9 cellular contexts compared by ENCODE assay signal in the genomic region with DNA sequence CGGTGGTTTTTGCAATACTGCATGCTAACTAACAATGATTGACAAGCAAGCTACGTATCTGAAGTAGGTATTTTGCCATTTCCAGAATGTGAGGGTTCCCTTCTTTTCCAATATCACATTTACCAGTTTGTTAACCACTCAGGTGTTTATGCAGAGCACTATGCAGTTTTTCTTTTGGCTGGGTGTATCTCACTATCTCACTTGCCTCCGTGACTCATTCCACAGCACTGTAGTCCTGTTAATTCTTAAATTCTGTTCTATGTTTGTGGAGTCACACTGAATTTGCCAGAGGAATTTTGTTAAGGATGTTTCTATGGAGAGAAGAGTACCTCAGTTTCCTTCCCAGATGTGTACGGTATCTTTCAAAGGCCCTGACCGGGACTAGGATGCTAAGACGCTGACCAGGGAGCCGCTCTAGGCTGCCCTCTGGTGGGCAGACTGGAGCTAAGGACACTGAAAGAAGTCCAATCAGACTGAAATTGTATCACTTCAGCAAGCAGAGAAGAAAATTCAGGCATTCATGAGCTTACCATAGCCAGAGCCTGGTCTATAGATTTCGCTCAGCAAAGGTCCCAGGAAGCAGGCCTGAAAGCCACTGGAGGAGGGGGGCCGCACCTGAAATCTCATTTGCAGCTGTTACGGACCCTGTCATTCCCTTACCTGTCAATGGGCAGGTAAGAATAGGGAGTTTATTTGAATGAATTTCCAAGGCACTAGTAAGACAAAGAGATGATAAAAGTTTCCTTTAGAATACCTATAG.
DNase-seq lines count a peak whose midpoint lies in the region; ATAC-seq and TF ChIP-seq lines count a peak whose summit lies in the region.
"Had no signal": no experiment of that assay in that cellular context is flagged by ENCODE, and none has a peak within 500 bp of the region (broad histone marks: within the 10 kb centered on the region; RNA-seq: fewer than 3 reads in every experiment).

No MANE protein-coding gene starts in this region.

- H3K4me1 Mint-ChIP-seq in activated T-cell treated with anti-CD3 and anti-CD28 coated beads, Interleukin-2, amount 50 U/mL, for 72 hours (ENCODE audit: low read depth), result no peaks in the 10 kb centered on the region
- H3K4me1 Mint-ChIP-seq: naive thymus-derived CD4-positive, alpha-beta T cell had no signal

- peak; percentile 97 for TF ChIP-seq CTCF in epithelial cell of esophagus (IDR thresholded peaks at IDR 0.05; ENCODE audit: insufficient read depth, low read depth, low read length, missing control alignments)

- peaks cover 1 to 2% of the 10 kb centered on the region in 2 donors for H3K9me3 Mint-ChIP-seq in activated T-cell treated with anti-CD3 and anti-CD28 coated beads, Interleukin-2, amount 50 U/mL, for 72 hours

- no peak overlapping the region for H3K4me3 Mint-ChIP-seq in activated T-cell treated with anti-CD3 and anti-CD28 coated beads, Interleukin-2, amount 50 U/mL, for 72 hours
- H3K4me3 Mint-ChIP-seq: naive thymus-derived CD4-positive, alpha-beta T cell had no signal

- peak in 1 of 2 donors; percentile 46 for ATAC-seq in activated T-cell treated with anti-CD3 and anti-CD28 coated beads, Interleukin-2, amount 50 U/mL, for 72 hours (replicated peaks in 1 of 2)
- peak; percentile 95 for ATAC-seq in GM21737 (IDR thresholded peaks at IDR 0.05; ENCODE audit: unreplicated experiment)
- ATAC-seq: naive thymus-derived CD4-positive, alpha-beta T cell had no signal

- peak; percentile 28 to 42 for DNase-seq in activated T-cell treated with anti-CD3 and anti-CD28 coated beads, Interleukin-2, amount 50 U/mL, for 72 hours
- DNase-seq in activated T-cell treated with anti-CD3 and anti-CD28 coated beads, Interleukin-2, amount 50 U/mL, for 1 hour, result no peak
- DNase-seq in HT1080 (ENCODE audit: low read depth) (peak; percentile 41), SW480 (ENCODE audit: low spot score) (peak; percentile 6), epithelial cell of esophagus (ENCODE audit: low read depth) (peak; percentile 64), midbrain (lab: John Stamatoyannopoulos, UW) (peak; percentile 70)
- DNase-seq in central memory CD4-positive, alpha-beta T cell, result no peak

- no peak overlapping the region for H3K27ac Mint-ChIP-seq in activated T-cell treated with anti-CD3 and anti-CD28 coated beads, Interleukin-2, amount 50 U/mL, for 72 hours
- H3K27ac Mint-ChIP-seq: naive thymus-derived CD4-positive, alpha-beta T cell had no signal

- no peak overlapping the region for H3K4me3 ChIP-seq in epithelial cell of esophagus (ENCODE audit: low read length)

- no peaks in the 10 kb centered on the region for H3K27me3 Mint-ChIP-seq in activated T-cell treated with anti-CD3 and anti-CD28 coated beads, Interleukin-2, amount 50 U/mL, for 72 hours (ENCODE audit: low read depth)
- H3K27me3 Mint-ChIP-seq: naive thymus-derived CD4-positive, alpha-beta T cell had no signal

- no peaks in the 10 kb centered on the region for H3K36me3 Mint-ChIP-seq in activated T-cell treated with anti-CD3 and anti-CD28 coated beads, Interleukin-2, amount 50 U/mL, for 72 hours (ENCODE audit: insufficient read depth in 2 of 2)
- H3K36me3 Mint-ChIP-seq: naive thymus-derived CD4-positive, alpha-beta T cell had no signal

Comparison
In these comparisons a context has a peak if more than half of its experiments do, and no peak if none do; other contexts are left out.
1. DNase-seq: peak in activated T-cell treated with anti-CD3 and anti-CD28 coated beads, Interleukin-2, amount 50 U/mL, for 72 hours (2 of 2), HT1080 (single experiment), SW480 (single experiment), epithelial cell of esophagus (single experiment) and midbrain (single experiment); none in activated T-cell treated with anti-CD3 and anti-CD28 coated beads, Interleukin-2, amount 50 U/mL, for 1 hour (single experiment) and central memory CD4-positive, alpha-beta T cell (single experiment).